Comparison of ENCODE assay signal across 9 cellular contexts in the genomic region with DNA sequence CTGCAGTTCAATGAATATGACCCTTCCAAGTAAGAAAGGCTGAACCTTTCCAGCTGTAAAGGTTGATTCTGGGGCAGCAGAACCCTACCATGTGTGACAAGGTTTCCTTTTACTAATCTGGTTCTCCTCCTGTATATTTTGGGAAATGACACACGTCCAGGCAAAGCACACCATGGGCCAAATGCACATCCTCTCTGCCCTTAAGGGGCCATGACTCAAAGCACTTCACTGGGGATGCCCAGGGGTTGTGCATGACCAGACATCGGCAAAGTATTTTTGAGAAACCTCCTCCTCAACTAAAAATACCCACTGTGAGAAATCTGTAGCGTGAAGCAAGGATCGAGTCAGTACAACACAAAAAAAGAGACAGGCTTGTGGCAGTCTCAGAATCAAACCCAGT.
A peak's percentile ranks its signal among the peaks of the same experiment; 100 is the strongest.
DNase-seq lines count a peak whose midpoint lies in the region; ATAC-seq and TF ChIP-seq lines count a peak whose summit lies in the region.
"Had no signal": no experiment of that assay in that cellular context is flagged by ENCODE, and none has a peak within 500 bp of the region (broad histone marks: within the 10 kb centered on the region; RNA-seq: fewer than 3 reads in every experiment).

No MANE protein-coding gene starts in this region.

- no peaks in the 10 kb centered on the region for H3K9me3 ChIP-seq in ascending aorta
- no peaks in the 10 kb centered on the region for H3K9me3 ChIP-seq in sigmoid colon

- H3K4me3 ChIP-seq in ascending aorta, result no peak overlapping the region
- no peak overlapping the region for H3K4me3 ChIP-seq in sigmoid colon

- TF ChIP-seq CTCF in ascending aorta (IDR thresholded peaks at IDR 0.05) (no peak), sigmoid colon (IDR thresholded peaks at IDR 0.05) (no peak)

- H3K9me3 Mint-ChIP-seq in activated naive CD4-positive, alpha-beta T cell treated with anti-CD3 and anti-CD28 coated beads, Interleukin-2, amount 50 U/mL, for 24 hours, result peaks cover 8% of the 10 kb centered on the region

- peak; percentile 60 for ATAC-seq in HG03045 (IDR thresholded peaks at IDR 0.05; ENCODE audit: unreplicated experiment)
- ATAC-seq in stimulated activated naive CD8-positive, alpha-beta T cell treated with anti-CD3 and anti-CD28 coated beads, Interleukin-15, Interleukin-2, amounts not matched to agents 100 U/mL and 50 U/mL, for 24 hours, result peak; percentile 90
- ATAC-seq in GM21526 (IDR thresholded peaks at IDR 0.05; ENCODE audit: low FRiP score, unreplicated experiment), result no peak
- ATAC-seq: SK-N-SH treated with all-trans-retinoic acid at 6 μM for 48 hours had no signal

- peaks cover 35% of the 10 kb centered on the region for H3K36me3 Mint-ChIP-seq in activated naive CD4-positive, alpha-beta T cell treated with anti-CD3 and anti-CD28 coated beads, Interleukin-2, amount 50 U/mL, for 24 hours

- peak overlapping the region; percentile 39 for H3K4me3 Mint-ChIP-seq in activated naive CD4-positive, alpha-beta T cell treated with anti-CD3 and anti-CD28 coated beads, Interleukin-2, amount 50 U/mL, for 24 hours

- H3K27me3 ChIP-seq in ascending aorta, result no peaks in the 10 kb centered on the region
- H3K27me3 ChIP-seq in sigmoid colon, result no peaks in the 10 kb centered on the region

- WGBS in sigmoid colon, 2 donors, result 70 to 85% methylated on average over 4 of the region's 4 CpGs

- no peak for DNase-seq in activated naive CD4-positive, alpha-beta T cell (lab: John Stamatoyannopoulos, UW)
- DNase-seq in ascending aorta (ENCODE audit: low spot score in 2 of 2), result peak in 1 of 2 donors; percentile 76
- DNase-seq in stimulated activated naive CD8-positive, alpha-beta T cell treated with anti-CD3 and anti-CD28 coated beads, Interleukin-15, Interleukin-2, amounts not matched to agents 100 U/mL and 50 U/mL, for 24 hours, result peak; percentile 60
- DNase-seq in globus pallidus (ENCODE audit: low spot score), result no peak
- DNase-seq in sigmoid colon, result no peak

- intact Hi-C loops in ascending aorta (cut with DNase I) (loop anchor here (2.0 kb wide), 1 partner anchor 23 kb away; no protein-coding TSS in a partner anchor), sigmoid colon (cut with DNase I) (no loop called here)

- H3K27ac Mint-ChIP-seq in activated naive CD4-positive, alpha-beta T cell treated with anti-CD3 and anti-CD28 coated beads, Interleukin-2, amount 50 U/mL, for 24 hours, result peak overlapping the region; percentile 97

- TF ChIP-seq EP300 in sigmoid colon (IDR thresholded peaks at IDR 0.05), result no peak

- no peaks in the 10 kb centered on the region for H3K27me3 Mint-ChIP-seq in activated naive CD4-positive, alpha-beta T cell treated with anti-CD3 and anti-CD28 coated beads, Interleukin-2, amount 50 U/mL, for 24 hours

- TF ChIP-seq POLR2A in sigmoid colon (IDR thresholded peaks at IDR 0.05), result no peak

- H3K36me3 ChIP-seq in ascending aorta, result no peaks in the 10 kb centered on the region
- no peaks in the 10 kb centered on the region for H3K36me3 ChIP-seq in sigmoid colon

- H3K4me1 ChIP-seq in ascending aorta (peaks cover 0 to 23% of the 10 kb centered on the region in 2 donors), sigmoid colon (peaks cover 0 to 11% (median 5%) of the 10 kb centered on the region in 4 donors)

- H3K27ac ChIP-seq in ascending aorta, result peak overlapping the region; percentile 27 to 60
- H3K27ac ChIP-seq in sigmoid colon, result no peak overlapping the region

- H3K4me1 Mint-ChIP-seq in activated naive CD4-positive, alpha-beta T cell treated with anti-CD3 and anti-CD28 coated beads, Interleukin-2, amount 50 U/mL, for 24 hours, result peaks cover 85% of the 10 kb centered on the region

Comparison
In these comparisons a context has a peak if more than half of its experiments do, and no peak if none do; other contexts are left out.
1. H3K27ac ChIP-seq: peak in ascending aorta (2 of 2); none in sigmoid colon (0 of 4).